In genomic region chr2:239482801-239483712, GRCh38 we compare ENCODE assay signal across 23 cellular contexts.
"Had no signal": no experiment of that assay in that cellular context is flagged by ENCODE, and none has a peak within 500 bp of the region (broad histone marks: within the 10 kb centered on the region; RNA-seq: fewer than 3 reads in every experiment).

No MANE protein-coding gene starts in this region.

- H3K4me3 ChIP-seq: gastroesophageal sphincter, heart left ventricle, sigmoid colon, spleen, thyroid gland had no signal

- H3K27ac Mint-ChIP-seq: activated naive CD4-positive, alpha-beta T cell treated with anti-CD3 and anti-CD28 coated beads for 36 hours; activated naive CD8-positive, alpha-beta T cell treated with anti-CD3 and anti-CD28 coated beads, Interleukin-2, amount 50 U/mL, for 24 hours; memory B cell; naive thymus-derived CD4-positive, alpha-beta T cell had no signal

- H3K27me3 Mint-ChIP-seq: activated naive CD8-positive, alpha-beta T cell treated with anti-CD3 and anti-CD28 coated beads, Interleukin-2, amount 50 U/mL, for 24 hours had no signal

- H3K9me3 Mint-ChIP-seq: activated naive CD4-positive, alpha-beta T cell treated with anti-CD3 and anti-CD28 coated beads for 36 hours; activated naive CD8-positive, alpha-beta T cell treated with anti-CD3 and anti-CD28 coated beads, Interleukin-2, amount 50 U/mL, for 24 hours; activated T-cell treated with anti-CD3 and anti-CD28 coated beads, Interleukin-2, amount 50 U/mL, for 4 hours; central memory CD8-positive, alpha-beta T cell; memory B cell; naive thymus-derived CD4-positive, alpha-beta T cell had no signal

- H3K36me3 ChIP-seq: brain microvascular endothelial cell, gastroesophageal sphincter, heart left ventricle, sigmoid colon, spleen, thyroid gland had no signal

- DNase-seq: activated CD4-positive, alpha-beta T cell treated with anti-CD3 and anti-CD28 coated beads, Interleukin-2, amount 50 U/mL, for 1 hour; activated CD8-positive, alpha-beta memory T cell treated with anti-CD3 and anti-CD28 coated beads, Interleukin-2, amount 50 U/mL, for 4 hours; activated naive CD4-positive, alpha-beta T cell treated with anti-CD3 and anti-CD28 coated beads for 36 hours; activated naive CD8-positive, alpha-beta T cell treated with anti-CD3 and anti-CD28 coated beads, Interleukin-2, amount 50 U/mL, for 24 hours; activated T-cell treated with anti-CD3 and anti-CD28 coated beads, Interleukin-2, amount 50 U/mL, for 4 hours; anterior cingulate cortex; brain microvascular endothelial cell; cortex of kidney; effector CD4-positive, alpha-beta T cell; heart left ventricle; left ventricle myocardium superior; naive thymus-derived CD4-positive, alpha-beta T cell; sigmoid colon; spleen; stimulated activated CD8-positive, alpha-beta memory T cell treated with anti-CD3 and anti-CD28 coated beads, Interleukin-4, amount 100 ng/mL, for 48 hours; stimulated activated naive CD4-positive, alpha-beta T cell treated with Interleukin-2 at 50 U/mL for 16 hours; T-helper 1 cell; T-helper 9 cell; thyroid gland had no signal

- H3K27me3 ChIP-seq: brain microvascular endothelial cell, gastroesophageal sphincter, sigmoid colon, thyroid gland had no signal

- ATAC-seq: activated naive CD8-positive, alpha-beta T cell treated with anti-CD3 and anti-CD28 coated beads, Interleukin-2, amount 50 U/mL, for 24 hours; activated T-cell treated with anti-CD3 and anti-CD28 coated beads, Interleukin-2, amount 50 U/mL, for 4 hours; gastroesophageal sphincter; heart left ventricle; left ventricle myocardium superior; naive thymus-derived CD4-positive, alpha-beta T cell had no signal

- H3K27ac ChIP-seq: brain microvascular endothelial cell, gastroesophageal sphincter, heart left ventricle, parathyroid adenoma, sigmoid colon, spleen, thyroid gland had no signal

- H2AFZ ChIP-seq: parathyroid adenoma had no signal

- H3K4me3 Mint-ChIP-seq: activated naive CD4-positive, alpha-beta T cell treated with anti-CD3 and anti-CD28 coated beads for 36 hours; activated naive CD8-positive, alpha-beta T cell treated with anti-CD3 and anti-CD28 coated beads, Interleukin-2, amount 50 U/mL, for 24 hours; activated T-cell treated with anti-CD3 and anti-CD28 coated beads, Interleukin-2, amount 50 U/mL, for 4 hours; central memory CD8-positive, alpha-beta T cell; memory B cell; naive thymus-derived CD4-positive, alpha-beta T cell had no signal

- H3K9me3 ChIP-seq: gastroesophageal sphincter, heart left ventricle, sigmoid colon, spleen, thyroid gland had no signal

- H3K4me1 ChIP-seq: gastroesophageal sphincter, heart left ventricle, parathyroid adenoma, spleen, thyroid gland had no signal

- H3K4me1 Mint-ChIP-seq: activated naive CD8-positive, alpha-beta T cell treated with anti-CD3 and anti-CD28 coated beads, Interleukin-2, amount 50 U/mL, for 24 hours; memory B cell had no signal

- H3K9ac ChIP-seq: parathyroid adenoma had no signal

- H3K79me2 ChIP-seq: parathyroid adenoma had no signal

- H3K36me3 Mint-ChIP-seq: memory B cell; naive thymus-derived CD4-positive, alpha-beta T cell had no signal
